Comparison of ENCODE assay signal across 13 cellular contexts in genomic region chr4:54224960-54225670, GRCh38. TPM values are rescaled to one million over a fixed set of nuclear protein-coding genes. Genes with fewer than 3 reads are reported as not detected.
DNase-seq lines count a peak whose midpoint lies in the region; ATAC-seq, FAIRE-seq and TF ChIP-seq lines count a peak whose summit lies in the region.
"Had no signal": no experiment of that assay in that cellular context is flagged by ENCODE, and none has a peak within 500 bp of the region (broad histone marks: within the 10 kb centered on the region; RNA-seq: fewer than 3 reads in every experiment).

No MANE protein-coding gene starts in this region.

- CTCF ChIA-PET in activated CD8-positive, alpha-beta T cell treated with anti-CD3 and anti-CD28 coated beads, Interleukin-2, amount 10 ng/mL, durations not matched to agents 7 days and 5 days (lab: Charles Lee), result interaction anchor here (1.0 to 1.9 kb wide), 2 partner anchors 316 to 421 kb away, joined by 3 to 7 read pairs; no protein-coding TSS in a partner anchor
- CTCF ChIA-PET in activated CD8-positive, alpha-beta T cell treated with anti-CD3 and anti-CD28 coated beads for 36 hours (lab: Charles Lee), result interaction anchor here (1.2 to 5.1 kb wide), 4 partner anchors 8 to 316 kb away, joined by 3 to 25 read pairs (median 10); no protein-coding TSS in a partner anchor

- no peak for TF ChIP-seq CTCF in activated CD8-positive, alpha-beta T cell treated with anti-CD3 and anti-CD28 coated beads for 36 hours (IDR thresholded peaks at IDR 0.05)
- no peak for TF ChIP-seq CTCF in ascending aorta (IDR thresholded peaks at IDR 0.05)
- no peak for TF ChIP-seq CTCF in kidney (IDR thresholded peaks at IDR 0.05; ENCODE audit: borderline replicate concordance, extremely low read depth, insufficient read depth)

- H3K4me1 Mint-ChIP-seq in activated CD8-positive, alpha-beta T cell treated with anti-CD3 and anti-CD28 coated beads, Interleukin-2, amount 10 ng/mL, durations not matched to agents 7 days and 5 days (ENCODE audit: low read depth), result peaks cover 30% of the 10 kb centered on the region
- H3K4me1 Mint-ChIP-seq in activated CD8-positive, alpha-beta T cell treated with anti-CD3 and anti-CD28 coated beads for 36 hours (ENCODE audit: low read depth), result peaks cover 23% of the 10 kb centered on the region
- H3K4me1 Mint-ChIP-seq in stimulated activated memory B cell treated with anti-CD40 and anti-IgM and Interleukin-4, amounts not matched to agents 10 μg/mL and 1 μg/mL and 100 μg/mL, for 72 hours, result peaks cover 35% of the 10 kb centered on the region

- ATAC-seq in activated CD8-positive, alpha-beta T cell treated with anti-CD3 and anti-CD28 coated beads, Interleukin-2, amount 10 ng/mL, durations not matched to agents 7 days and 5 days, result no peak
- ATAC-seq in activated CD8-positive, alpha-beta T cell treated with anti-CD3 and anti-CD28 coated beads for 36 hours, result no peak
- no peak for ATAC-seq in stimulated activated memory B cell treated with anti-CD40 and anti-IgM and Interleukin-4, amounts not matched to agents 10 μg/mL and 1 μg/mL and 100 μg/mL, for 72 hours
- ATAC-seq in HG02610 (IDR thresholded peaks at IDR 0.05; ENCODE audit: unreplicated experiment) (no peak), aorta (ENCODE audit: low FRiP score) (no peak)

- no peak overlapping the region for H3K9ac ChIP-seq in kidney (ENCODE audit: low read length in 2 of 2)

- H3K27ac ChIP-seq in ascending aorta (peak overlapping the region; percentile 9 to 93), kidney (ENCODE audit: low read depth in 2 of 2, low read length in 2 of 2) (no peak overlapping the region), aorta (ENCODE audit: low read depth in 1 of 2, low read length in 2 of 2) (peak overlapping the region in 1 of 2 donors; percentile 6)
- H3K27ac ChIP-seq: brain microvascular endothelial cell, right lobe of liver had no signal

- no peak for DNase-seq in activated CD8-positive, alpha-beta T cell treated with anti-CD3 and anti-CD28 coated beads, Interleukin-2, amount 10 ng/mL, durations not matched to agents 7 days and 5 days
- DNase-seq in activated CD8-positive, alpha-beta T cell treated with anti-CD3 and anti-CD28 coated beads for 36 hours, result no peak
- DNase-seq in ascending aorta (ENCODE audit: low spot score in 2 of 2) (no peak), kidney (peak; percentile 62), aorta (no peak), NCI-H1105 (lab: John Stamatoyannopoulos, UW) (no peak)
- DNase-seq: brain microvascular endothelial cell, DND-41, NCI-H1930 had no signal

- no peaks in the 10 kb centered on the region for H3K36me3 ChIP-seq in ascending aorta
- H3K36me3 ChIP-seq in kidney (ENCODE audit: control insufficient read depth in 1 of 2, insufficient read depth in 2 of 2, low read length in 2 of 2), result no peaks in the 10 kb centered on the region
- no peaks in the 10 kb centered on the region for H3K36me3 ChIP-seq in aorta (ENCODE audit: control insufficient read depth in 1 of 2, insufficient read depth in 2 of 2, low read length in 1 of 2)
- H3K36me3 ChIP-seq: brain microvascular endothelial cell, right lobe of liver had no signal

- POLR2A ChIA-PET in activated CD8-positive, alpha-beta T cell treated with anti-CD3 and anti-CD28 coated beads, Interleukin-2, amount 10 ng/mL, durations not matched to agents 7 days and 5 days (lab: Charles Lee), result no interaction called here
- POLR2A ChIA-PET in activated CD8-positive, alpha-beta T cell treated with anti-CD3 and anti-CD28 coated beads for 36 hours (lab: Charles Lee), result no interaction called here

- H3K4me1 ChIP-seq in ascending aorta, result peaks cover 7 to 10% of the 10 kb centered on the region in 2 donors
- peaks cover 9 to 13% of the 10 kb centered on the region in 2 donors for H3K4me1 ChIP-seq in kidney (ENCODE audit: control insufficient read depth in 1 of 2, insufficient read depth in 1 of 2, low read depth in 1 of 2, low read length in 2 of 2)
- H3K4me1 ChIP-seq in aorta (ENCODE audit: control insufficient read depth in 1 of 2, insufficient read depth in 2 of 2, low read length in 2 of 2), result no peaks in the 10 kb centered on the region

- H3K9me3 Mint-ChIP-seq in activated CD8-positive, alpha-beta T cell treated with anti-CD3 and anti-CD28 coated beads, Interleukin-2, amount 10 ng/mL, durations not matched to agents 7 days and 5 days (ENCODE audit: insufficient read depth), result no peaks in the 10 kb centered on the region
- H3K9me3 Mint-ChIP-seq in activated CD8-positive, alpha-beta T cell treated with anti-CD3 and anti-CD28 coated beads for 36 hours, result no peaks in the 10 kb centered on the region
- no peaks in the 10 kb centered on the region for H3K9me3 Mint-ChIP-seq in stimulated activated memory B cell treated with anti-CD40 and anti-IgM and Interleukin-4, amounts not matched to agents 10 μg/mL and 1 μg/mL and 100 μg/mL, for 72 hours

- WGBS in aorta, 2 donors, result 56 to 57% methylated on average over 8 of the region's 8 CpGs

- peak overlapping the region; percentile 42 for H3K4me3 Mint-ChIP-seq in activated CD8-positive, alpha-beta T cell treated with anti-CD3 and anti-CD28 coated beads, Interleukin-2, amount 10 ng/mL, durations not matched to agents 7 days and 5 days
- no peak overlapping the region for H3K4me3 Mint-ChIP-seq in activated CD8-positive, alpha-beta T cell treated with anti-CD3 and anti-CD28 coated beads for 36 hours
- H3K4me3 Mint-ChIP-seq in stimulated activated memory B cell treated with anti-CD40 and anti-IgM and Interleukin-4, amounts not matched to agents 10 μg/mL and 1 μg/mL and 100 μg/mL, for 72 hours, result peak overlapping the region; percentile 30

- H3K9me3 ChIP-seq in ascending aorta (no peaks in the 10 kb centered on the region), kidney (ENCODE audit: control insufficient read depth in 1 of 2, low read length in 2 of 2) (no peaks in the 10 kb centered on the region), aorta (ENCODE audit: control insufficient read depth, low read length) (no peaks in the 10 kb centered on the region)
- H3K9me3 ChIP-seq: right lobe of liver had no signal

- H3K36me3 Mint-ChIP-seq in activated CD8-positive, alpha-beta T cell treated with anti-CD3 and anti-CD28 coated beads, Interleukin-2, amount 10 ng/mL, durations not matched to agents 7 days and 5 days (ENCODE audit: low read depth), result no peaks in the 10 kb centered on the region
- H3K36me3 Mint-ChIP-seq in activated CD8-positive, alpha-beta T cell treated with anti-CD3 and anti-CD28 coated beads for 36 hours (ENCODE audit: low read depth), result no peaks in the 10 kb centered on the region
- no peaks in the 10 kb centered on the region for H3K36me3 Mint-ChIP-seq in stimulated activated memory B cell treated with anti-CD40 and anti-IgM and Interleukin-4, amounts not matched to agents 10 μg/mL and 1 μg/mL and 100 μg/mL, for 72 hours

- H3K4me3 ChIP-seq in ascending aorta (peak overlapping the region in 1 of 2 donors; percentile 81), kidney (ENCODE audit: low read length in 2 of 2) (peak overlapping the region in 1 of 2 donors; percentile 66), aorta (ENCODE audit: low read length in 2 of 2) (no peak overlapping the region)

- peaks cover 70% of the 10 kb centered on the region for H3K27me3 Mint-ChIP-seq in activated CD8-positive, alpha-beta T cell treated with anti-CD3 and anti-CD28 coated beads, Interleukin-2, amount 10 ng/mL, durations not matched to agents 7 days and 5 days (ENCODE audit: low read depth)
- peaks cover 67% of the 10 kb centered on the region for H3K27me3 Mint-ChIP-seq in activated CD8-positive, alpha-beta T cell treated with anti-CD3 and anti-CD28 coated beads for 36 hours
- H3K27me3 Mint-ChIP-seq in stimulated activated memory B cell treated with anti-CD40 and anti-IgM and Interleukin-4, amounts not matched to agents 10 μg/mL and 1 μg/mL and 100 μg/mL, for 72 hours, result peaks cover 84% of the 10 kb centered on the region

- H3K27ac Mint-ChIP-seq in activated CD8-positive, alpha-beta T cell treated with anti-CD3 and anti-CD28 coated beads, Interleukin-2, amount 10 ng/mL, durations not matched to agents 7 days and 5 days, result no peak overlapping the region
- H3K27ac Mint-ChIP-seq in activated CD8-positive, alpha-beta T cell treated with anti-CD3 and anti-CD28 coated beads for 36 hours, result no peak overlapping the region
- no peak overlapping the region for H3K27ac Mint-ChIP-seq in stimulated activated memory B cell treated with anti-CD40 and anti-IgM and Interleukin-4, amounts not matched to agents 10 μg/mL and 1 μg/mL and 100 μg/mL, for 72 hours

- H3K27me3 ChIP-seq in ascending aorta, result no peaks in the 10 kb centered on the region
- H3K27me3 ChIP-seq in aorta (ENCODE audit: control insufficient read depth in 1 of 2, insufficient read depth in 2 of 2, low read length in 1 of 2), result no peaks in the 10 kb centered on the region
- H3K27me3 ChIP-seq: brain microvascular endothelial cell had no signal

- FAIRE-seq in kidney (lab: Jason Lieb, UNC), result no peak
- FAIRE-seq: HTR-8/SVneo had no signal

- intact Hi-C loops in activated CD8-positive, alpha-beta T cell treated with anti-CD3 and anti-CD28 coated beads for 36 hours (cut with micrococcal nuclease), result loop anchor here (5.0 kb wide), 2 partner anchors 123 to 318 kb away; partner anchors contain the start of gene GSX2
- intact Hi-C loops in ascending aorta (cut with DNase I) (loop anchor here (5.0 kb wide), 3 partner anchors 133 to 903 kb away; no protein-coding TSS in a partner anchor), kidney (cut with DNase I) (loop anchor here (10.0 kb wide), 1 partner anchor 310 kb away; no protein-coding TSS in a partner anchor), aorta (cut with DNase I) (loop anchor here (2.0 to 10.0 kb wide), 6 partner anchors 160 to 1028 kb away; partner anchors contain the start of gene CHIC2 (in 2 of the 2))

RNA-seq across cellular contexts. Expression of gene PDGFRA, which starts 4.0 kb away (rescaled TPM):
- not detected for total RNA-seq in activated CD8-positive, alpha-beta T cell treated with anti-CD3 and anti-CD28 coated beads, Interleukin-2, amount 10 ng/mL, durations not matched to agents 7 days and 5 days
- total RNA-seq in activated CD8-positive, alpha-beta T cell treated with anti-CD3 and anti-CD28 coated beads for 36 hours, result not detected
- total RNA-seq in ascending aorta, result 58.3 TPM
- 71.0 TPM for total RNA-seq in kidney
- polyA plus RNA-seq in kidney (ENCODE audit: insufficient read depth, low read depth, low replicate concordance), result 12.3 TPM
- 100 to 1,000 TPM; 167 to 297 TPM for total RNA-seq in aorta
- polyA plus RNA-seq in aorta, result 100 to 1,000 TPM in 1 of 2 donors, 10 to 100 TPM in 1; 14.5 to 109 TPM

Comparison
In these comparisons a context has a peak if more than half of its experiments do, and no peak if none do; other contexts are left out.
1. H3K27ac ChIP-seq: peak in ascending aorta (2 of 2); none in kidney (0 of 2).
2. RNA of gene PDGFRA, which starts 4.0 kb away (total RNA-seq): 167 to 297 TPM in aorta, 71.0 TPM in kidney (single experiment) and 58.3 TPM in ascending aorta (single experiment); not detected in activated CD8-positive, alpha-beta T cell treated with anti-CD3 and anti-CD28 coated beads, Interleukin-2, amount 10 ng/mL, durations not matched to agents 7 days and 5 days and not detected in activated CD8-positive, alpha-beta T cell treated with anti-CD3 and anti-CD28 coated beads for 36 hours; every median in the first group is over 10 times any median in the second.